ENCODE assay signal across 25 cellular contexts in the genomic region with DNA sequence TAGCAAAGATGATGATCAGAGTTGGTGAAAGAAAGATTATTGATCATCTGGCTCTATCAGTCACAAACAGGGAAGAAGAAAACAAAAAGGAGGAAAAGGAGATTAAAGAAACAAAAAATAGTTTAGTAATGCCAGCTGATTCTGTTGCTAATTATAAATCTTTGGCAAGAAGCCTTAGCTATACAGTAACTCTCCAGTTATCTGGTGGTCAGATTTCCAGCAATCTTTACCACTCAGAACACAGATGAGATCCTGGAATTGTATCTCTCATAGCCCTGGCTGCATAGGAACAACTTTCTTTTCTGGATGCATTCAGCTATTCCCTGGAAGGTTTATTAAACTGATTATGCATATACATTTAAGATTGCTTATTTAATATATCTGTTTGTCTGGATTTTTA.
"Had no signal": no experiment of that assay in that cellular context is flagged by ENCODE, and none has a peak within 500 bp of the region (broad histone marks: within the 10 kb centered on the region; RNA-seq: fewer than 3 reads in every experiment).

No MANE protein-coding gene starts in this region.

- H3K9me3 ChIP-seq: heart left ventricle, neutrophil, tibial artery had no signal

- H3K4me3 Mint-ChIP-seq: activated CD4-positive, alpha-beta T cell treated with anti-CD3 and anti-CD28 coated beads for 36 hours; activated naive CD8-positive, alpha-beta T cell; activated T-cell treated with anti-CD3 and anti-CD28 coated beads, Interleukin-2, amount 50 U/mL, for 24 hours; dendritic cell treated with granulocyte-macrophage colony-stimulating factor and Interleukin-4, amounts not matched to agents 40 ng/mL and 50 ng/mL, for 4 days; memory B cell; nephron; stimulated activated effector memory CD8-positive, alpha-beta T cell treated with anti-CD3 and anti-CD28 coated beads, Interleukin-12 subunit alpha, Interleukin-12 subunit beta, amount 100 ng/mL, for 72 hours; stimulated activated naive CD8-positive, alpha-beta T cell treated with anti-CD3 and anti-CD28 coated beads, Interleukin-15, amount 100 ng/mL, for 72 hours had no signal

- H3K27me3 Mint-ChIP-seq: activated T-cell treated with anti-CD3 and anti-CD28 coated beads, Interleukin-2, amount 50 U/mL, for 24 hours; dendritic cell treated with granulocyte-macrophage colony-stimulating factor and Interleukin-4, amounts not matched to agents 40 ng/mL and 50 ng/mL, for 4 days; memory B cell; stimulated activated naive CD8-positive, alpha-beta T cell treated with anti-CD3 and anti-CD28 coated beads, Interleukin-15, amount 100 ng/mL, for 72 hours had no signal

- H3K27me3 ChIP-seq: cardiac muscle cell, heart left ventricle, neutrophil, tibial artery had no signal

- DNase-seq: activated CD4-positive, alpha-beta T cell treated with anti-CD3 and anti-CD28 coated beads for 36 hours; activated CD4-positive, alpha-beta T cell treated with anti-CD3 and anti-CD28 coated beads, Interleukin-2, amount 50 U/mL, for 4 hours; activated CD8-positive, alpha-beta memory T cell treated with anti-CD3 and anti-CD28 coated beads for 24 hours; activated CD8-positive, alpha-beta memory T cell treated with anti-CD3 and anti-CD28 coated beads, Interleukin-2, amount 50 U/mL, for 4 hours; activated naive CD4-positive, alpha-beta T cell; activated T-cell treated with anti-CD3 and anti-CD28 coated beads, Interleukin-2, amount 50 U/mL, for 24 hours; amniotic stem cell; effector CD4-positive, alpha-beta T cell; heart left ventricle; left colon; right cardiac atrium; stimulated activated CD4-positive, alpha-beta T cell treated with anti-CD3 and anti-CD28 coated beads, Interleukin-2, amount 100 ng/mL, for 24 hours; stimulated activated naive CD8-positive, alpha-beta T cell treated with anti-CD3 and anti-CD28 coated beads, Interleukin-15, amount 100 ng/mL, for 72 hours; T-helper 9 cell; tibial artery had no signal

- H3K9ac ChIP-seq: parathyroid adenoma had no signal

- H3K27ac Mint-ChIP-seq: activated CD4-positive, alpha-beta T cell treated with anti-CD3 and anti-CD28 coated beads for 36 hours; activated naive CD8-positive, alpha-beta T cell; activated T-cell treated with anti-CD3 and anti-CD28 coated beads, Interleukin-2, amount 50 U/mL, for 24 hours; activated T-helper 2 cell treated with anti-CD3 and anti-CD28 coated beads, Interferon-gamma antibody, Interleukin-2, Interleukin-4, amounts not matched to agents 10 μg/mL and 5 μg/mL and 100 μg/mL, durations not matched to agents 14 hours and 24 hours and 36 hours; dendritic cell treated with granulocyte-macrophage colony-stimulating factor and Interleukin-4, amounts not matched to agents 40 ng/mL and 50 ng/mL, for 4 days; memory B cell; stimulated activated effector memory CD8-positive, alpha-beta T cell treated with anti-CD3 and anti-CD28 coated beads, Interleukin-12 subunit alpha, Interleukin-12 subunit beta, amount 100 ng/mL, for 72 hours; stimulated activated naive CD8-positive, alpha-beta T cell treated with anti-CD3 and anti-CD28 coated beads, Interleukin-15, amount 100 ng/mL, for 72 hours had no signal

- H3K36me3 Mint-ChIP-seq: activated naive CD8-positive, alpha-beta T cell; memory B cell; stimulated activated effector memory CD8-positive, alpha-beta T cell treated with anti-CD3 and anti-CD28 coated beads, Interleukin-12 subunit alpha, Interleukin-12 subunit beta, amount 100 ng/mL, for 72 hours had no signal

- H3K79me2 ChIP-seq: parathyroid adenoma had no signal

- H2AFZ ChIP-seq: parathyroid adenoma had no signal

- H3K4me3 ChIP-seq: cardiac muscle cell, heart left ventricle, skin epidermis, tibial artery had no signal

- H3K9me3 Mint-ChIP-seq: activated T-cell treated with anti-CD3 and anti-CD28 coated beads, Interleukin-2, amount 50 U/mL, for 24 hours; activated T-helper 2 cell treated with anti-CD3 and anti-CD28 coated beads, Interferon-gamma antibody, Interleukin-2, Interleukin-4, amounts not matched to agents 10 μg/mL and 5 μg/mL and 100 μg/mL, durations not matched to agents 14 hours and 24 hours and 36 hours; dendritic cell treated with granulocyte-macrophage colony-stimulating factor and Interleukin-4, amounts not matched to agents 40 ng/mL and 50 ng/mL, for 4 days; memory B cell; nephron; stimulated activated effector memory CD8-positive, alpha-beta T cell treated with anti-CD3 and anti-CD28 coated beads, Interleukin-12 subunit alpha, Interleukin-12 subunit beta, amount 100 ng/mL, for 72 hours; stimulated activated naive CD8-positive, alpha-beta T cell treated with anti-CD3 and anti-CD28 coated beads, Interleukin-15, amount 100 ng/mL, for 72 hours had no signal

- ATAC-seq: activated CD4-positive, alpha-beta T cell treated with anti-CD3 and anti-CD28 coated beads for 36 hours; heart left ventricle; left colon; right cardiac atrium; stimulated activated effector memory CD8-positive, alpha-beta T cell treated with anti-CD3 and anti-CD28 coated beads, Interleukin-12 subunit alpha, Interleukin-12 subunit beta, amount 100 ng/mL, for 72 hours; stimulated activated naive CD8-positive, alpha-beta T cell treated with anti-CD3 and anti-CD28 coated beads, Interleukin-15, amount 100 ng/mL, for 72 hours had no signal

- H3K4me1 ChIP-seq: parathyroid adenoma had no signal

- H3K36me3 ChIP-seq: cardiac muscle cell, heart left ventricle, neutrophil, tibial artery had no signal

- H3K4me1 Mint-ChIP-seq: activated CD4-positive, alpha-beta T cell treated with anti-CD3 and anti-CD28 coated beads for 36 hours; memory B cell; stimulated activated effector memory CD8-positive, alpha-beta T cell treated with anti-CD3 and anti-CD28 coated beads, Interleukin-12 subunit alpha, Interleukin-12 subunit beta, amount 100 ng/mL, for 72 hours; stimulated activated naive CD8-positive, alpha-beta T cell treated with anti-CD3 and anti-CD28 coated beads, Interleukin-15, amount 100 ng/mL, for 72 hours had no signal

- H3K27ac ChIP-seq: cardiac muscle cell, heart left ventricle, neutrophil, parathyroid adenoma, skin epidermis, tibial artery had no signal
